1 cellular context compared by ENCODE assay signal in the genomic region with DNA sequence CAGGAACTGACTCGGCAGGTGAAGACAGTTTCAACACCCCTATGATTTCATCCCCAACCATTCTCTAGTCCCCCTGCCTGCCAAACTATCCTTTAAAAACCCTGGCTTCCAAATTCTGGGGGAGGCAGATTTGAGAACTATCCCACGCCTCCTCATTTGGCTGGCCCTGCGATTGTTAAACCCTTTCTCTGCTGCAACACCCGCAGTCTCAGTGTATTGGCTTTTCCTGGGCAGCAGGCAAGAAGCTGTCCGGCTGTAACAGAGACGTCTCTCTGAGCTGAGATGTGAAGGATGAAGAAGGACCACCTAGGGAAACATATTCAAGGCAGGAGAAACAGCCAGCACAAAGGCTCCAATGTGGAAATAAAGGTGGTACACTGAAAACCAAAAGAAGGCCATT.
TF ChIP-seq lines count a peak whose summit lies in the region.

No MANE protein-coding gene starts in this region.

TF ChIP-seq in GM12878, 131 proteins besides CTCF, POLR2A, EP300 and RAD21:
- TF ChIP-seq TCF7 (IDR thresholded peaks at IDR 0.05; ENCODE audit: borderline replicate concordance) (no peak), NFXL1 (IDR thresholded peaks at IDR 0.05; ENCODE audit: borderline replicate concordance) (peak; percentile 71; the same call in 1 of the 2 replicates), CBX5 (IDR thresholded peaks at IDR 0.05; ENCODE audit: low read depth) (peak; percentile 79; the same call in 1 of the 2 replicates), TARDBP (IDR thresholded peaks at IDR 0.05; ENCODE audit: borderline replicate concordance) (no peak), TCF3 (IDR thresholded peaks at IDR 0.05; ENCODE audit: borderline replicate concordance, insufficient read depth, low read depth, low read length) (no peak)
- TF ChIP-seq, protein P1, sequence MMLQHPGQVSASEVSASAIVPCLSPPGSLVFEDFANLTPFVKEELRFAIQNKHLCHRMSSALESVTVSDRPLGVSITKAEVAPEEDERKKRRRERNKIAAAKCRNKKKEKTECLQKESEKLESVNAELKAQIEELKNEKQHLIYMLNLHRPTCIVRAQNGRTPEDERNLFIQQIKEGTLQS (IDR thresholded peaks at IDR 0.05; ENCODE audit: borderline replicate concordance, extremely low read depth, low read depth, low read length), result no peak
